Comparison of ENCODE assay signal across 8 cellular contexts in the genomic region with DNA sequence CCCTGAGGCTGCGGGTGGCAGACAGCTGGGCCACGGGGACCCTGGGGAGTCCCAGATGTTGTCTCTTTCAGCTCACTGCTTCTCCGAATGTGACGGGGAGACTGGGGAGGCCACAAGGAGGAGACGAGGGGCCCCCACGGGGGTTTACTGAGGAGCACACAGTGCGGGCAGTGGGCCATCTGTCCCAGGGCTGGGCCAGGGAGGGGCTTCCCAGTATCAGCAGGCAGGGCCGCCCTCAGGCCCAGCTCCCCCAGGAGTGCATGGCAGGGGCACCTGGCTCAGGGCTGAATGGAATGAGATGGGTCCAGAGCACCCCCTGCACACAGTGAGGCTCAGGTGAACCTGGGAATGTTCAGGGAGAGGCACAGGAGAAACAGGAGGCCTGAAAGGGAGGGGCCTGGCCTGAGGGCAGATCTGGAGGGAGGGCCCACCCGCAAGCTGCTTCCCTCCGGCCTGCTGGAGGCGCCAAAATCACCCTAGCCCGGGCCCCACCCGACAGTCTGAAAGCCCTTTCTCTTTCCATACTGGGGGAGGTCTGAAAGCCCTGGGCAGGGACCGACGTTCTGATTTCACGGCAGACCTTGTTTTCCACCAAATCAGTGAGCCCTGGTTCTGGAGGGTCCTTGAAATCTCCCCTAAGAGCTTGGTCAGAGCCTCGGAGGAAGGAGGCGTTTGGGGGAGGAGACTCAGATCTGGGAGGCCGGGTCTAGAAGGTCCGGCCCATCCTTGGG. TPM values are rescaled to one million over a fixed set of nuclear protein-coding genes. Genes with fewer than 3 reads are reported as not detected.
DNase-seq lines count a peak whose midpoint lies in the region; ATAC-seq and TF ChIP-seq lines count a peak whose summit lies in the region.

No MANE protein-coding gene starts in this region.

- H3K79me2 ChIP-seq in SK-N-SH (ENCODE audit: insufficient read depth): no peaks in the 10 kb centered on the region

- POLR2A ChIA-PET in SK-N-SH (lab: Yijun Ruan, JAX): interaction anchor here (0.7 to 2.2 kb wide), 3 partner anchors 37 to 59 kb away, joined by 3 to 7 read pairs (median 4); no protein-coding TSS in a partner anchor

- TF ChIP-seq EP300 in SK-N-SH (IDR thresholded peaks at IDR 0.05; ENCODE audit: borderline replicate concordance in 1 of 2, low read depth in 1 of 2, low read length in 1 of 2) (no peak), gastroesophageal sphincter (IDR thresholded peaks at IDR 0.05) (no peak)

- H4K20me1 ChIP-seq in SK-N-SH (ENCODE audit: insufficient read depth): no peaks in the 10 kb centered on the region

- H3K4me3 ChIP-seq in SK-N-SH (ENCODE audit: low read depth in 2 of 2, low read length in 1 of 2) (no peak overlapping the region), gastroesophageal sphincter (peak overlapping the region in 1 of 2 donors; percentile 30), skeletal muscle satellite cell (ENCODE audit: low read length) (peak overlapping the region; percentile 57)

- peak; percentile 41 for ATAC-seq in GM21526 (IDR thresholded peaks at IDR 0.05; ENCODE audit: low FRiP score, unreplicated experiment)
- peak; percentile 34 for ATAC-seq in gastroesophageal sphincter

- H3K4me2 ChIP-seq in SK-N-SH (no peak overlapping the region), skeletal muscle satellite cell (ENCODE audit: low read length) (peak overlapping the region; percentile 81)

- peaks cover 2% of the 10 kb centered on the region for H3F3A ChIP-seq in SK-N-SH (replicated peaks; ENCODE audit: insufficient read depth)

- WGBS in SK-N-SH (ENCODE audit: low lambda C conversion rate): 78% methylated on average over 12 of the region's 20 CpGs
- 9% methylated on average over 9 of the region's 20 CpGs; no CpG with 5 or more reads in 1 of the 2 donors for WGBS in gastroesophageal sphincter (ENCODE audit: low coverage in 1 of 2), 2 donors

- no peak for TF ChIP-seq POLR2A in gastroesophageal sphincter (IDR thresholded peaks at IDR 0.05)

- no peak for TF ChIP-seq RAD21 in SK-N-SH (IDR thresholded peaks at IDR 0.05; ENCODE audit: low read length)

- DNase-seq in NCI-H187 (lab: John Stamatoyannopoulos, UW): peak; percentile 56 to 88
- no peak for DNase-seq in NCI-H187 treated with DMSO at 0.1 percent for 48 hours (lab: John Stamatoyannopoulos, UW)
- DNase-seq in HT-29 (ENCODE audit: low spot score): peak; percentile 67
- DNase-seq in SK-N-SH: no peak
- no peak for DNase-seq in dedifferentiated amniotic fluid mesenchymal stem cell (ENCODE audit: extremely low spot score)

- peaks cover 0 to 12% of the 10 kb centered on the region in 2 experiments; a peak in 1 of 4 replicates for H3K4me1 ChIP-seq in SK-N-SH (ENCODE audit: control insufficient read depth in 1 of 2, insufficient read depth in 2 of 2, low read depth in 1 of 2, low read length in 1 of 2)
- H3K4me1 ChIP-seq in gastroesophageal sphincter: peaks cover 3 to 64% (median 41%) of the 10 kb centered on the region in 3 donors
- H3K4me1 ChIP-seq in skeletal muscle satellite cell (ENCODE audit: control insufficient read depth, insufficient read depth, low read length): peaks cover 37% of the 10 kb centered on the region

- H3K9me3 ChIP-seq in SK-N-SH (no peaks in the 10 kb centered on the region), gastroesophageal sphincter (no peaks in the 10 kb centered on the region), skeletal muscle satellite cell (replicated peaks; ENCODE audit: low read length) (no peaks in the 10 kb centered on the region)

- H3K27ac ChIP-seq in SK-N-SH (ENCODE audit: low read depth in 2 of 2, low read length in 1 of 2) (no peak overlapping the region), gastroesophageal sphincter (peak overlapping the region; percentile 84 to 92 (median 89))

- H3K36me3 ChIP-seq in SK-N-SH (replicated peaks in 1 of 2; ENCODE audit: control insufficient read depth in 1 of 2, insufficient read depth in 2 of 2, low read length in 1 of 2) (no peaks in the 10 kb centered on the region), gastroesophageal sphincter (no peaks in the 10 kb centered on the region), skeletal muscle satellite cell (ENCODE audit: insufficient read depth, low read length) (no peaks in the 10 kb centered on the region)

- no peak overlapping the region for H2AFZ ChIP-seq in SK-N-SH (ENCODE audit: low read depth)

- peak; percentile 28 for TF ChIP-seq CTCF in SK-N-SH (IDR thresholded peaks at IDR 0.05)
- TF ChIP-seq CTCF in gastroesophageal sphincter (IDR thresholded peaks at IDR 0.05): peak in 1 of 4 experiments; percentile 21

- CTCF ChIA-PET in SK-N-SH (lab: Yijun Ruan, JAX): interaction anchor here (0.8 to 29.4 kb wide), 17 partner anchors 9 to 156 kb away, joined by 3 to 1218 read pairs (median 4); a partner anchor contains a TSS

- H3K27me3 ChIP-seq in SK-N-SH (ENCODE audit: insufficient read depth) (no peaks in the 10 kb centered on the region), gastroesophageal sphincter (no peaks in the 10 kb centered on the region), skeletal muscle satellite cell (ENCODE audit: control insufficient read depth, insufficient read depth, low read length) (no peaks in the 10 kb centered on the region)

- no peak overlapping the region for H3K9ac ChIP-seq in SK-N-SH
- H3K9ac ChIP-seq in skeletal muscle satellite cell (ENCODE audit: low read depth, low read length): peak overlapping the region; percentile 81

- H3K9me2 ChIP-seq in SK-N-SH: no peaks in the 10 kb centered on the region

TF ChIP-seq in SK-N-SH, 30 proteins besides CTCF, POLR2A, EP300 and RAD21:
- TF ChIP-seq SIN3A (IDR thresholded peaks at IDR 0.05; ENCODE audit: borderline replicate concordance, low read depth, low read length) (no peak), GATA2 (CRISPR knock-in tag; IDR thresholded peaks at IDR 0.05) (no peak), NFIC (IDR thresholded peaks at IDR 0.05; ENCODE audit: borderline replicate concordance) (no peak), NRF1 (IDR thresholded peaks at IDR 0.05; ENCODE audit: low read depth, low read length) (no peak)

RNA-seq across cellular contexts. Expression of a gene that starts 35.5 kb away (rescaled TPM):
- total RNA-seq in HT-29 (2014; rRNA removed; shearing (Covaris generic)): 1,191 and 1,224 TPM in 2 replicates
- 517 and 767 TPM in 2 replicates for polyA plus RNA-seq in SK-N-SH (2012; rRNA removed)
- polyA plus RNA-seq in SK-N-SH (2012; cell fraction: cytosol; rRNA removed): 733 and 1,021 TPM in 2 replicates
- 319 and 439 TPM in 2 replicates for polyA plus RNA-seq in SK-N-SH (2012; cell fraction: nucleus; rRNA removed)
- total RNA-seq in gastroesophageal sphincter: 100 to 1,000 TPM; 683 to 866 (median 805) TPM
- total RNA-seq in skeletal muscle satellite cell (2012; rRNA removed): 761 and 825 TPM in 2 replicates

Comparison
In these comparisons a context has a peak if more than half of its experiments do, and no peak if none do; other contexts are left out.
1. DNase-seq: peak in NCI-H187 (2 of 2) and HT-29 (single experiment); none in NCI-H187 treated with DMSO at 0.1 percent for 48 hours (single experiment), SK-N-SH (single experiment) and dedifferentiated amniotic fluid mesenchymal stem cell (single experiment).
2. H3K27ac ChIP-seq: peak in gastroesophageal sphincter (4 of 4); none in SK-N-SH (0 of 2).